In the genomic region with DNA sequence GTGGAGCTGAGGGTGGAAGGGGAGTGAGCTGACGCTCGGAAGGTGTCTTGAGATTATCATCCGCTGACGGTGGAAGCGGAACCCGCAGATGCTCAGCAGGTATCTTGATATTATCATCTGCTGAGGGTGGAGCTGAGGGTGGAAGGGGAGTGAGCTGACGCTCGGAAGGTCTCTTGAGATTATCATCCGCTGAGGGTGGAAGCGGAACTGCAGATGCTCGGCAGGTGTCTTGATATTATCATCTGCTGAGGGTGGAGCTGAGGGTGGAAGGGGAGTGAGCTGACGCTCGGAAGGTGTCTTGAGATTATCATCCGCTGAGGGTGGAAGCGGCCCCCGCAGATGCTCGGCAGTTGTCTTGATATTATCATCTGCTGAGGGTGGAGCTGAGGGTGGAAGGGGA, we compare ENCODE assay signal across 9 cellular contexts. TPM values are rescaled to one million over a fixed set of nuclear protein-coding genes. Genes with fewer than 3 reads are reported as not detected.
DNase-seq lines count a peak whose midpoint lies in the region; ATAC-seq, FAIRE-seq and TF ChIP-seq lines count a peak whose summit lies in the region.
"Not testable (repeated sequence)": the region's sequence is repeated elsewhere in the genome, so short reads cannot be mapped to it uniquely, and the experiment has no call there.
"Had no signal": no experiment of that assay in that cellular context is flagged by ENCODE, and none has a peak within 500 bp of the region (broad histone marks: within the 10 kb centered on the region; RNA-seq: fewer than 3 reads in every experiment).

No MANE protein-coding gene starts in this region.

- not testable (repeated sequence) for H3K36me3 Mint-ChIP-seq in CD8-positive, alpha-beta T cell

- ATAC-seq in CD8-positive, alpha-beta T cell; stimulated activated naive CD8-positive, alpha-beta T cell treated with anti-CD3 and anti-CD28 coated beads, Interleukin-15, amount 100 ng/mL, for 72 hours: not testable (repeated sequence)

- not testable (repeated sequence) for H3K9me3 Mint-ChIP-seq in CD8-positive, alpha-beta T cell; stimulated activated naive CD8-positive, alpha-beta T cell treated with anti-CD3 and anti-CD28 coated beads, Interleukin-15, amount 100 ng/mL, for 72 hours

- H3K4me1 Mint-ChIP-seq in CD8-positive, alpha-beta T cell (ENCODE audit: low read depth); stimulated activated naive CD8-positive, alpha-beta T cell treated with anti-CD3 and anti-CD28 coated beads, Interleukin-15, amount 100 ng/mL, for 72 hours: not testable (repeated sequence)

- H3K4me3 ChIP-seq in CD8-positive, alpha-beta T cell (ENCODE audit: low read depth, low read length); small intestine (ENCODE audit: low read depth in 1 of 2, low read length in 2 of 2): not testable (repeated sequence)

- H3K36me3 ChIP-seq in CD8-positive, alpha-beta T cell (ENCODE audit: insufficient read depth, low read length); small intestine (ENCODE audit: control insufficient read depth in 2 of 2, insufficient read depth in 2 of 2, low read length in 2 of 2): not testable (repeated sequence)

- H3K4me3 Mint-ChIP-seq in CD8-positive, alpha-beta T cell: peak overlapping the region; percentile 26
- H3K4me3 Mint-ChIP-seq in stimulated activated naive CD8-positive, alpha-beta T cell treated with anti-CD3 and anti-CD28 coated beads, Interleukin-15, amount 100 ng/mL, for 72 hours: peak overlapping the region; percentile 25 to 36

- not testable (repeated sequence) for TF ChIP-seq CTCF in CD8-positive, alpha-beta T cell (IDR thresholded peaks at IDR 0.05)

- DNase-seq in CD8-positive, alpha-beta T cell: peak; percentile 1 to 57 (median 12)
- DNase-seq in RPMI8226: peak; percentile 1
- peak; percentile 27 for DNase-seq in activated CD4-positive, CD25-positive, alpha-beta regulatory T cell treated with anti-CD3 and anti-CD28 coated beads, Interleukin-2, amount 50 U/mL, for 72 hours
- peak; percentile 5 for DNase-seq in activated CD8-positive, alpha-beta memory T cell treated with anti-CD3 and anti-CD28 coated beads, Interleukin-2, amount 50 U/mL, for 1 hour (ENCODE audit: extremely low read depth)
- peak; percentile 72 for DNase-seq in activated effector memory CD4-positive, alpha-beta T cell treated with anti-CD3 and anti-CD28 coated beads, Interleukin-2, amount 50 U/mL, for 16 hours
- DNase-seq in effector CD4-positive, alpha-beta T cell: peak; percentile 34
- peak; percentile 0 for DNase-seq in small intestine
- DNase-seq in stimulated activated naive CD8-positive, alpha-beta T cell treated with anti-CD3 and anti-CD28 coated beads, Interleukin-15, amount 100 ng/mL, for 72 hours: not testable (repeated sequence)

- CTCF ChIA-PET in CD8-positive, alpha-beta T cell (lab: Charles Lee): not testable (repeated sequence)

- not testable (repeated sequence) for H3K27me3 Mint-ChIP-seq in CD8-positive, alpha-beta T cell (ENCODE audit: low read depth); stimulated activated naive CD8-positive, alpha-beta T cell treated with anti-CD3 and anti-CD28 coated beads, Interleukin-15, amount 100 ng/mL, for 72 hours

- peak overlapping the region; percentile 91 for H3K27ac Mint-ChIP-seq in CD8-positive, alpha-beta T cell
- not testable (repeated sequence) for H3K27ac Mint-ChIP-seq in stimulated activated naive CD8-positive, alpha-beta T cell treated with anti-CD3 and anti-CD28 coated beads, Interleukin-15, amount 100 ng/mL, for 72 hours

- not testable (repeated sequence) for H3K9me3 ChIP-seq in CD8-positive, alpha-beta T cell (ENCODE audit: low read length); small intestine (ENCODE audit: control insufficient read depth, low read depth)

- H3K27ac ChIP-seq in CD8-positive, alpha-beta T cell (ENCODE audit: low read depth, low read length): peak overlapping the region; percentile 23
- not testable (repeated sequence) for H3K27ac ChIP-seq in small intestine (ENCODE audit: low read depth in 1 of 2, low read length in 1 of 2)

- POLR2A ChIA-PET in CD8-positive, alpha-beta T cell (lab: Charles Lee): not testable (repeated sequence)

- FAIRE-seq in small intestine (lab: Jason Lieb, UNC): not testable (repeated sequence)

- H3K27me3 ChIP-seq in CD8-positive, alpha-beta T cell (ENCODE audit: insufficient read depth, low read length); small intestine (ENCODE audit: control insufficient read depth in 2 of 2, insufficient read depth in 2 of 2, low read length in 2 of 2): not testable (repeated sequence)

- intact Hi-C loops in CD8-positive, alpha-beta T cell (cut with DNase I, micrococcal nuclease): not testable (repeated sequence)

- WGBS in small intestine, 3 donors: 82 to 87% (median 87%) methylated on average over 14 to 17 of the region's 17 CpGs

- not testable (repeated sequence) for H3K4me1 ChIP-seq in CD8-positive, alpha-beta T cell (ENCODE audit: insufficient read depth, low read length); small intestine (ENCODE audit: control insufficient read depth in 2 of 2, insufficient read depth in 1 of 2, low read depth in 1 of 2, low read length in 1 of 2)

RNA-seq across cellular contexts. Expression of a gene that starts 23.6 kb away (rescaled TPM):
- 1 to 10 TPM; 1.6 TPM for total RNA-seq in CD8-positive, alpha-beta T cell
- polyA plus RNA-seq in small intestine: 1 to 10 TPM; 1.1 to 5.8 (median 1.6) TPM
- total RNA-seq: G401 had no signal
